ENCODE assay signal across 23 cellular contexts in genomic region chr20:33777831-33778230, GRCh38. TPM values are rescaled to one million over a fixed set of nuclear protein-coding genes. Genes with fewer than 3 reads are reported as not detected.
DNase-seq lines count a peak whose midpoint lies in the region; ATAC-seq, FAIRE-seq and TF ChIP-seq lines count a peak whose summit lies in the region.
"Had no signal": no experiment of that assay in that cellular context is flagged by ENCODE, and none has a peak within 500 bp of the region (broad histone marks: within the 10 kb centered on the region; RNA-seq: fewer than 3 reads in every experiment).

No MANE protein-coding gene starts in this region.

- H3K36me3 ChIP-seq in Karpas-422 (ENCODE audit: insufficient read depth, low read length): no peaks in the 10 kb centered on the region
- H3K36me3 ChIP-seq in K562 (ENCODE audit: control insufficient read depth, insufficient read depth, low read length): no peaks in the 10 kb centered on the region
- H3K36me3 ChIP-seq: BE2C had no signal

- FAIRE-seq in K562 (lab: Jason Lieb, UNC): no peak
- FAIRE-seq: A549 had no signal

- TF ChIP-seq RAD21 in K562 (CRISPR knock-in tag; conservative IDR thresholded peaks at IDR 0.05 in 1 of 2, IDR thresholded peaks at IDR 0.05 in 1 of 2): no peak

- POLR2A ChIA-PET in K562 (lab: Yijun Ruan, JAX): no interaction called here

- H2AFZ ChIP-seq in Karpas-422 (ENCODE audit: low read length): peak overlapping the region; percentile 72
- H2AFZ ChIP-seq in K562 (ENCODE audit: low read depth, low read length): 0 out of 2 replicates have a peak overlapping the region, but pooled peaks have one; percentile 44

- no peak for ATAC-seq in K562
- no peak for ATAC-seq in stimulated activated memory B cell treated with anti-CD40 and anti-IgM and Interleukin-4, amounts not matched to agents 10 μg/mL and 1 μg/mL and 100 μg/mL, for 72 hours
- ATAC-seq: A549, heart right ventricle, Panc1 had no signal

- no peaks in the 10 kb centered on the region for H3K9me3 ChIP-seq in Karpas-422 (ENCODE audit: low read length)
- H3K9me3 ChIP-seq in K562 (replicated peaks; ENCODE audit: control insufficient read depth, insufficient read depth, low read depth, low read length): no peaks in the 10 kb centered on the region
- H3K9me3 ChIP-seq: A549, BE2C, heart right ventricle had no signal

- H3K4me3 ChIP-seq in Karpas-422 (ENCODE audit: low read length) (no peak overlapping the region), K562 (no peak overlapping the region)
- H3K4me3 ChIP-seq: A549, dorsolateral prefrontal cortex, heart right ventricle had no signal

- no peak for TF ChIP-seq CTCF in K562 (IDR thresholded peaks at IDR 0.05 in 2 of 3, conservative IDR thresholded peaks at IDR 0.05 in 1 of 3; ENCODE audit: insufficient read depth in 2 of 3, low read depth in 1 of 3, low read length in 3 of 3)

- H3K9me3 Mint-ChIP-seq in activated T-cell treated with anti-CD3 and anti-CD28 coated beads, Interleukin-2, amount 50 U/mL, for 24 hours: no peaks in the 10 kb centered on the region
- H3K9me3 Mint-ChIP-seq in stimulated activated memory B cell treated with anti-CD40 and anti-IgM and Interleukin-4, amounts not matched to agents 10 μg/mL and 1 μg/mL and 100 μg/mL, for 72 hours: peaks cover 5% of the 10 kb centered on the region
- H3K9me3 Mint-ChIP-seq in immature natural killer cell: no peaks in the 10 kb centered on the region
- H3K9me3 Mint-ChIP-seq: activated naive CD4-positive, alpha-beta T cell treated with anti-CD3 and anti-CD28 coated beads, Interleukin-2, amount 10 ng/mL, durations not matched to agents 7 days and 5 days; H9 had no signal

- H3K4me2 ChIP-seq in Karpas-422 (ENCODE audit: low read depth, low read length, poor library complexity, severe bottlenecking) (peak overlapping the region; percentile 40), K562 (ENCODE audit: insufficient read depth, low read length) (no peak overlapping the region)
- H3K4me2 ChIP-seq: A549 had no signal

- DNase-seq in activated T-cell treated with anti-CD3 and anti-CD28 coated beads, Interleukin-2, amount 50 U/mL, for 24 hours: no peak
- DNase-seq in activated T-cell treated with anti-CD3 and anti-CD28 coated beads, Interleukin-2, amount 50 U/mL, for 1 hour: no peak
- peak; percentile 46 for DNase-seq in Karpas-422
- no peak for DNase-seq in K562 (ENCODE audit: extremely low read depth in 1 of 4, low spot score in 3 of 4)
- DNase-seq in NCI-H1694 treated with DMSO at 0.1 percent for 48 hours (lab: John Stamatoyannopoulos, UW): no peak
- DNase-seq in activated effector memory CD4-positive, alpha-beta T cell treated with anti-CD3 and anti-CD28 coated beads, Interleukin-2, amount 50 U/mL, for 16 hours: no peak
- DNase-seq in immature natural killer cell: no peak
- DNase-seq: aorta; BE2C; dorsolateral prefrontal cortex; H9; heart right ventricle; NCI-H1048; NCI-H2029; NCI-H2227 treated with DMSO at 0.1 percent for 48 hours; NCI-H82; SIG-M5; stimulated activated CD4-positive, alpha-beta T cell treated with anti-CD3 and anti-CD28 coated beads, Interleukin-12 subunit alpha, Interleukin-12 subunit beta, amount 100 ng/mL, for 4 hours had no signal

- TF ChIP-seq POLR2A in K562 (conservative IDR thresholded peaks at IDR 0.05): no peak

- no peaks in the 10 kb centered on the region for H3K9me2 ChIP-seq in Karpas-422 (replicated peaks; ENCODE audit: insufficient read depth, low read length)

- TF ChIP-seq EP300 in K562 (IDR thresholded peaks at IDR 0.05; ENCODE audit: low read length): no peak

- BruUV-seq in K562 (replicated peaks; lab: Mats Ljungman, UMichigan): no TSS peak

- H3K9ac ChIP-seq in Karpas-422 (ENCODE audit: low read length): no peak overlapping the region
- no peak overlapping the region for H3K9ac ChIP-seq in K562 (ENCODE audit: insufficient read depth in 1 of 2, low read depth in 2 of 2, low read length in 2 of 2)

- in situ Hi-C loops in K562 (cut with MboI): no loop called here

- no peak overlapping the region for H3K4me3 Mint-ChIP-seq in activated T-cell treated with anti-CD3 and anti-CD28 coated beads, Interleukin-2, amount 50 U/mL, for 24 hours
- H3K4me3 Mint-ChIP-seq in stimulated activated memory B cell treated with anti-CD40 and anti-IgM and Interleukin-4, amounts not matched to agents 10 μg/mL and 1 μg/mL and 100 μg/mL, for 72 hours: no peak overlapping the region
- no peak overlapping the region for H3K4me3 Mint-ChIP-seq in immature natural killer cell
- H3K4me3 Mint-ChIP-seq: activated naive CD4-positive, alpha-beta T cell treated with anti-CD3 and anti-CD28 coated beads, Interleukin-2, amount 10 ng/mL, durations not matched to agents 7 days and 5 days; H9; naive thymus-derived CD4-positive, alpha-beta T cell had no signal

- H3K4me1 ChIP-seq in Karpas-422 (ENCODE audit: low read length): peaks cover 25% of the 10 kb centered on the region
- H3K4me1 ChIP-seq in K562 (replicated peaks in 1 of 2; ENCODE audit: control insufficient read depth in 2 of 2, insufficient read depth in 2 of 2, low read length in 2 of 2): peaks cover 4 to 6% of the 10 kb centered on the region in 2 experiments; a peak in 3 of 5 replicates
- H3K4me1 ChIP-seq: BE2C had no signal

- H3K27ac Mint-ChIP-seq in activated T-cell treated with anti-CD3 and anti-CD28 coated beads, Interleukin-2, amount 50 U/mL, for 24 hours: peak overlapping the region; percentile 86
- peak overlapping the region; percentile 90 for H3K27ac Mint-ChIP-seq in stimulated activated memory B cell treated with anti-CD40 and anti-IgM and Interleukin-4, amounts not matched to agents 10 μg/mL and 1 μg/mL and 100 μg/mL, for 72 hours
- no peak overlapping the region for H3K27ac Mint-ChIP-seq in immature natural killer cell

- WGBS in K562 (ENCODE audit: insufficient coverage, low coverage, missing lambda C conversion rate): 50% methylated on average over 2 of the region's 2 CpGs

- CTCF ChIA-PET in K562 (lab: Yijun Ruan, JAX; ENCODE audit: low intra/inter-chr PET ratio): no interaction called here

- H3K27ac ChIP-seq in Karpas-422 (ENCODE audit: low read length) (peak overlapping the region; percentile 97), K562 (ENCODE audit: extremely low read depth, low read depth, low read length) (no peak overlapping the region)
- H3K27ac ChIP-seq: dorsolateral prefrontal cortex, heart right ventricle had no signal

- H3K79me2 ChIP-seq in Karpas-422 (ENCODE audit: low read length) (no peaks in the 10 kb centered on the region), K562 (ENCODE audit: control insufficient read depth, insufficient read depth, low read length) (no peaks in the 10 kb centered on the region)

- H3K27me3 ChIP-seq in Karpas-422 (ENCODE audit: low read length) (no peaks in the 10 kb centered on the region), K562 (ENCODE audit: control insufficient read depth in 2 of 2, insufficient read depth in 2 of 2, low read length in 2 of 2) (no peaks in the 10 kb centered on the region)
- H3K27me3 ChIP-seq: BE2C, dorsolateral prefrontal cortex, heart right ventricle had no signal

- peaks cover 22% of the 10 kb centered on the region for H3K4me1 Mint-ChIP-seq in activated T-cell treated with anti-CD3 and anti-CD28 coated beads, Interleukin-2, amount 50 U/mL, for 24 hours (ENCODE audit: low read depth)
- peaks cover 66% of the 10 kb centered on the region for H3K4me1 Mint-ChIP-seq in stimulated activated memory B cell treated with anti-CD40 and anti-IgM and Interleukin-4, amounts not matched to agents 10 μg/mL and 1 μg/mL and 100 μg/mL, for 72 hours
- H3K4me1 Mint-ChIP-seq in immature natural killer cell: peaks cover 0 to 5% of the 10 kb centered on the region in 2 donors

- intact Hi-C loops in K562 (cut with micrococcal nuclease): no loop called here

- H3K9me1 ChIP-seq in K562 (ENCODE audit: control insufficient read depth, insufficient read depth, low read length): peaks cover 3% of the 10 kb centered on the region

- peaks cover 23% of the 10 kb centered on the region for H3K36me3 Mint-ChIP-seq in activated T-cell treated with anti-CD3 and anti-CD28 coated beads, Interleukin-2, amount 50 U/mL, for 24 hours (ENCODE audit: low read depth)
- peaks cover 20% of the 10 kb centered on the region for H3K36me3 Mint-ChIP-seq in stimulated activated memory B cell treated with anti-CD40 and anti-IgM and Interleukin-4, amounts not matched to agents 10 μg/mL and 1 μg/mL and 100 μg/mL, for 72 hours
- peaks cover 4 to 21% (median 6%) of the 10 kb centered on the region in 3 donors for H3K36me3 Mint-ChIP-seq in immature natural killer cell

- H4K20me1 ChIP-seq in Karpas-422 (ENCODE audit: insufficient read depth, low read depth, low read length) (no peaks in the 10 kb centered on the region), K562 (replicated peaks; ENCODE audit: control insufficient read depth, insufficient read depth, low read length) (no peaks in the 10 kb centered on the region)

- H3K27me3 Mint-ChIP-seq in activated T-cell treated with anti-CD3 and anti-CD28 coated beads, Interleukin-2, amount 50 U/mL, for 24 hours: no peaks in the 10 kb centered on the region
- no peaks in the 10 kb centered on the region for H3K27me3 Mint-ChIP-seq in stimulated activated memory B cell treated with anti-CD40 and anti-IgM and Interleukin-4, amounts not matched to agents 10 μg/mL and 1 μg/mL and 100 μg/mL, for 72 hours
- H3K27me3 Mint-ChIP-seq in immature natural killer cell (ENCODE audit: low read depth in 3 of 3): peaks cover 0 to 1% (median 0%) of the 10 kb centered on the region in 3 donors
- H3K27me3 Mint-ChIP-seq: activated naive CD4-positive, alpha-beta T cell treated with anti-CD3 and anti-CD28 coated beads, Interleukin-2, amount 10 ng/mL, durations not matched to agents 7 days and 5 days; naive thymus-derived CD4-positive, alpha-beta T cell had no signal

RNA-seq across cellular contexts. Expression of gene CHMP4B, which starts 33.3 kb away (rescaled TPM):
- total RNA-seq in Karpas-422 (2014; rRNA removed; shearing (Covaris generic); ENCODE audit: low replicate concordance): 33.8 and 45.5 TPM in 2 replicates
- total RNA-seq in K562 (2011; cell fraction: chromatin; rRNA removed; ENCODE audit: low replicate concordance): 6.2 and 7.5 TPM in 2 replicates
- 5.7 TPM in 2 replicates for total RNA-seq in K562 (2011; cell fraction: nucleolus; rRNA removed)
- 7.3 and 9.1 TPM in 2 replicates for total RNA-seq in K562 (2011; cell fraction: nucleoplasm; rRNA removed)
- total RNA-seq in K562 (2014; rRNA removed) (35.4 and 39.2 TPM in 2 replicates), K562 (2014; rRNA removed; fragmentation: Illumina TruSeq; extraction: Trizol) (18.6 and 18.8 TPM in 2 replicates), K562 (2015; rRNA removed; fragmentation: Illumina TruSeq; extraction: Trizol) (30.4 and 30.8 TPM in 2 replicates), K562 (2021) (43.9 and 45.1 TPM in 2 replicates)
- polyA plus RNA-seq in K562 (2011; rRNA removed) (25.2 and 31.8 TPM in 2 replicates), K562 (2014; fragmentation: Illumina TruSeq; extraction: Trizol) (55.9 and 61.8 TPM in 2 replicates), K562 (2014; fragmentation: Nextera tagmentation; extraction: Ambion mirVana) (1 to 10 TPM; 1.8 to 2.5 TPM), K562 (2014; rRNA removed) (51.9 and 64.7 TPM in 2 replicates), immature natural killer cell (1 to 10 TPM; 1.3 to 8.1 (median 3.7) TPM)
- 21.4 and 26.5 TPM in 2 replicates for polyA plus RNA-seq in K562 (2011; cell fraction: cytosol; rRNA removed)
- polyA plus RNA-seq in K562 (2011; cell fraction: nucleus; rRNA removed): 8.8 and 10.6 TPM in 2 replicates
- polyA plus RNA-seq in K562 (2012): 58.9 and 64.6 TPM in 2 replicates
- 10.0 and 11.8 TPM in 2 replicates for polyA minus RNA-seq in K562 (2011; rRNA and poly(A)+ RNA removed)
- polyA minus RNA-seq in K562 (2011; cell fraction: cytosol; rRNA and poly(A)+ RNA removed): 13.6 and 16.1 TPM in 2 replicates
- polyA minus RNA-seq in K562 (2011; cell fraction: nucleus; rRNA and poly(A)+ RNA removed): 2.7 and 4.3 TPM in 2 replicates

RNA-seq across cellular contexts. Expression of gene ZNF341, which starts 46.0 kb away (rescaled TPM):
- 3.0 and 4.9 TPM in 2 replicates for total RNA-seq in Karpas-422 (2014; rRNA removed; shearing (Covaris generic); ENCODE audit: low replicate concordance)
- total RNA-seq in K562 (2011; cell fraction: chromatin; rRNA removed; ENCODE audit: low replicate concordance): 6.0 and 8.6 TPM in 2 replicates
- total RNA-seq in K562 (2011; cell fraction: nucleolus; rRNA removed): 5.0 and 5.2 TPM in 2 replicates
- 5.1 and 6.3 TPM in 2 replicates for total RNA-seq in K562 (2011; cell fraction: nucleoplasm; rRNA removed)
- 1.6 and 2.6 TPM in 2 replicates for total RNA-seq in K562 (2014; rRNA removed)
- total RNA-seq in K562 (2014; rRNA removed; fragmentation: Illumina TruSeq; extraction: Trizol): 0.41 and 0.76 TPM in 2 replicates
- 1.0 TPM in 2 replicates for total RNA-seq in K562 (2015; rRNA removed; fragmentation: Illumina TruSeq; extraction: Trizol)
- 2.6 and 2.8 TPM in 2 replicates for total RNA-seq in K562 (2021)
- polyA plus RNA-seq in K562 (2011; rRNA removed): 0.89 and 1.8 TPM in 2 replicates
- polyA plus RNA-seq in K562 (2011; cell fraction: cytosol; rRNA removed): 1.2 and 2.3 TPM in 2 replicates
- 2.3 and 5.1 TPM in 2 replicates for polyA plus RNA-seq in K562 (2011; cell fraction: nucleus; rRNA removed)
- 2.3 and 2.4 TPM in 2 replicates for polyA plus RNA-seq in K562 (2012)
- polyA plus RNA-seq in K562 (2014; fragmentation: Illumina TruSeq; extraction: Trizol): 2.3 TPM in 2 replicates
- under 1 TPM; 0.08 to 0.10 TPM for polyA plus RNA-seq in K562 (2014; fragmentation: Nextera tagmentation; extraction: Ambion mirVana)
- 2.0 and 2.2 TPM in 2 replicates for polyA plus RNA-seq in K562 (2014; rRNA removed)
- polyA minus RNA-seq in K562 (2011; rRNA and poly(A)+ RNA removed): 0.90 and 1.3 TPM in 2 replicates
- polyA minus RNA-seq in K562 (2011; cell fraction: cytosol; rRNA and poly(A)+ RNA removed): 1.6 and 1.9 TPM in 2 replicates
- polyA minus RNA-seq in K562 (2011; cell fraction: nucleus; rRNA and poly(A)+ RNA removed): 1.1 and 1.6 TPM in 2 replicates
- polyA plus RNA-seq in immature natural killer cell: 1 to 10 TPM in 2 of 3 donors, under 1 TPM in 1; 0.79 to 3.8 (median 1.7) TPM

RNA-seq across cellular contexts. Expression of gene PXMP4, which starts 57.7 kb away (rescaled TPM):
- total RNA-seq in Karpas-422 (2014; rRNA removed; shearing (Covaris generic); ENCODE audit: low replicate concordance): 3.8 and 4.7 TPM in 2 replicates
- total RNA-seq in K562 (2011; cell fraction: chromatin; rRNA removed; ENCODE audit: low replicate concordance): 5.6 and 15.2 TPM in 2 replicates
- 8.7 and 9.8 TPM in 2 replicates for total RNA-seq in K562 (2011; cell fraction: nucleolus; rRNA removed)
- 9.0 and 12.0 TPM in 2 replicates for total RNA-seq in K562 (2011; cell fraction: nucleoplasm; rRNA removed)
- total RNA-seq in K562 (2014; rRNA removed) (5.6 and 9.1 TPM in 2 replicates), K562 (2014; rRNA removed; fragmentation: Illumina TruSeq; extraction: Trizol) (3.6 and 4.8 TPM in 2 replicates), K562 (2015; rRNA removed; fragmentation: Illumina TruSeq; extraction: Trizol) (4.4 and 6.7 TPM in 2 replicates), K562 (2021) (11.4 and 12.6 TPM in 2 replicates)
- polyA plus RNA-seq in K562 (2011; rRNA removed) (6.7 and 7.3 TPM in 2 replicates), K562 (2014; fragmentation: Illumina TruSeq; extraction: Trizol) (9.8 and 10.4 TPM in 2 replicates), K562 (2014; fragmentation: Nextera tagmentation; extraction: Ambion mirVana) (10 to 100 TPM; 24.4 to 29.1 TPM), K562 (2014; rRNA removed) (5.7 and 6.8 TPM in 2 replicates), immature natural killer cell (10 to 100 TPM in 2 of 3 donors, 1 to 10 TPM in 1; 6.8 to 16.6 (median 14.1) TPM)
- polyA plus RNA-seq in K562 (2011; cell fraction: cytosol; rRNA removed): 12.4 and 17.3 TPM in 2 replicates
- polyA plus RNA-seq in K562 (2011; cell fraction: nucleus; rRNA removed): 10.1 and 11.6 TPM in 2 replicates
- 9.3 and 12.6 TPM in 2 replicates for polyA plus RNA-seq in K562 (2012)
- 4.0 and 5.7 TPM in 2 replicates for polyA minus RNA-seq in K562 (2011; rRNA and poly(A)+ RNA removed)
- polyA minus RNA-seq in K562 (2011; cell fraction: cytosol; rRNA and poly(A)+ RNA removed): 6.6 and 7.5 TPM in 2 replicates
- 3.0 TPM in 2 replicates for polyA minus RNA-seq in K562 (2011; cell fraction: nucleus; rRNA and poly(A)+ RNA removed)

Comparison
In these comparisons a context has a peak if more than half of its experiments do, and no peak if none do; other contexts are left out.
1. H3K27ac Mint-ChIP-seq: peak in activated T-cell treated with anti-CD3 and anti-CD28 coated beads, Interleukin-2, amount 50 U/mL, for 24 hours (single experiment) and stimulated activated memory B cell treated with anti-CD40 and anti-IgM and Interleukin-4, amounts not matched to agents 10 μg/mL and 1 μg/mL and 100 μg/mL, for 72 hours (single experiment); none in immature natural killer cell (0 of 6).